In the genomic region with DNA sequence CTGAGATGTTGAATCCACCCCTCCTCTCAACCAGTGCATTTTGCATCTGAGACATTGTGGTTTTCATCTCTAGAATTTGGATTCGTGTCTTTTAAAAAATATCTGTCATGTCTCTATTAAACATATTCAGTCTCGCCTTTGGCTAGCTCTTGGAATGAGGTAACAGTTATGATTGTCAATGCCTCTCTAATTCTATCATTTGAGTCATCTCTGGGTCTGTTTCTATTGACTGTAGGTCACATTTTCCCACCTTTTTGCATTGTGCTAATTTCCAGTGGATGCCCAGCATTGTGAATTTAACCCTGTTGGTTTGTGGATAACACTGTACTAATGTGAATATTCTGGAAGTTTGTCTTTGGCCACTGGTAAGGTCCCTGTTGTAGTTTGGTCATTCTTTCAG, we compare ENCODE assay signal across 26 cellular contexts. TPM values are rescaled to one million over a fixed set of nuclear protein-coding genes. Genes with fewer than 3 reads are reported as not detected.
"Had no signal": no experiment of that assay in that cellular context is flagged by ENCODE, and none has a peak within 500 bp of the region (broad histone marks: within the 10 kb centered on the region; RNA-seq: fewer than 3 reads in every experiment).

No MANE protein-coding gene starts in this region.

- H3K27ac ChIP-seq: stomach, suprapubic skin, testis, thoracic aorta, thyroid gland, tibial artery, tibial nerve, transverse colon, upper lobe of left lung, upper lobe of right lung, uterus, vagina had no signal

- H3K4me3 ChIP-seq: stomach, suprapubic skin, testis, thoracic aorta, thyroid gland, tibial artery, tibial nerve, transverse colon, upper lobe of left lung, upper lobe of right lung, uterus, vagina had no signal

- H3K4me1 ChIP-seq: stomach, suprapubic skin, testis, thyroid gland, tibial artery, tibial nerve, transverse colon, upper lobe of left lung, upper lobe of right lung, uterus, vagina had no signal

- H3K36me3 ChIP-seq: stomach, suprapubic skin, thoracic aorta, thyroid gland, tibial artery, tibial nerve, transverse colon, upper lobe of left lung, upper lobe of right lung, uterus, vagina had no signal

- DNase-seq: stimulated activated CD4-positive, alpha-beta T cell treated with anti-CD3 and anti-CD28 coated beads, Interleukin-2, amount 100 ng/mL, for 48 hours; stimulated activated CD4-positive, alpha-beta T cell treated with anti-CD3 and anti-CD28 coated beads, Interleukin-4, amount 100 ng/mL, for 1 hour; stimulated activated CD4-positive, alpha-beta T cell treated with anti-CD3 and anti-CD28 coated beads, Interleukin-4, amount 100 ng/mL, for 24 hours; stimulated activated CD4-positive, alpha-beta T cell treated with anti-CD3 and anti-CD28 coated beads, Interleukin-4, amount 100 ng/mL, for 4 hours; stimulated activated CD8-positive, alpha-beta memory T cell treated with anti-CD3 and anti-CD28 coated beads, Interleukin-4, amount 100 ng/mL, for 48 hours; stimulated activated naive B cell treated with anti-CD40 and anti-IgM and Interleukin-4, amounts not matched to agents 10 μg/mL and 1 μg/mL and 100 μg/mL, for 72 hours; stimulated activated naive CD4-positive, alpha-beta T cell; stimulated activated naive CD4-positive, alpha-beta T cell treated with Interleukin-2 at 50 U/mL for 16 hours; stimulated activated naive CD8-positive, alpha-beta T cell treated with anti-CD3 and anti-CD28 coated beads, Interleukin-15, amount 100 ng/mL, for 72 hours; stimulated activated naive CD8-positive, alpha-beta T cell treated with anti-CD3 and anti-CD28 coated beads, Interleukin-15, Interleukin-2, amounts not matched to agents 100 U/mL and 50 U/mL, for 24 hours; stomach; substantia nigra; testis; thyroid gland; transverse colon; trophoblast cell; upper lobe of left lung; upper lobe of right lung; uterus had no signal

- H3K9me3 ChIP-seq: testis, thyroid gland had no signal

RNA-seq across cellular contexts. Expression of a gene that starts 8.4 kb away (rescaled TPM):
- total RNA-seq: stomach, temporal lobe, transverse colon, urinary bladder had no signal
